ENCODE assay signal across 1 cellular context in the genomic region with DNA sequence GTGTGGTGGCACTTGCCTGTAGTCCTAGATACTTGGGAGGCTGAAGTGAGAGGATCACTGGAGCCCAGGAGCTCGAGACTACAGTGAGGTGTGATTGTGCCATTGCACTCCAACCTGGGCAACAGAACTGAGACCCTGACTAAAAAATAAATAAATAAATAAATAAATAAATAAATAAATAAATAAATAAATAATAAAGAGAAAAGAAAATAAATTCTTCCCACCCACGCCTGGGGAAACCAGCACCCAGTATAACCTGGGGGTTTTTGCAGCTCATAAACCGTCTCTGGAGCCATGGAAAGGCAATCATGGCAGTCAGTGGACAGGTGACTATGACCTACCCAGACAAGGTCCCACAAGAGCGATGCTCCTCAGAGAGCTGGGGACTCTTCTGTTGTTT.
A peak's percentile ranks its signal among the peaks of the same experiment; 100 is the strongest.
TF ChIP-seq lines count a peak whose summit lies in the region.

No MANE protein-coding gene starts in this region.

TF ChIP-seq in HEK293, 187 proteins besides CTCF, POLR2A, EP300 and RAD21 (continued from another document and continues in another):
- TF ChIP-seq, protein P1, sequence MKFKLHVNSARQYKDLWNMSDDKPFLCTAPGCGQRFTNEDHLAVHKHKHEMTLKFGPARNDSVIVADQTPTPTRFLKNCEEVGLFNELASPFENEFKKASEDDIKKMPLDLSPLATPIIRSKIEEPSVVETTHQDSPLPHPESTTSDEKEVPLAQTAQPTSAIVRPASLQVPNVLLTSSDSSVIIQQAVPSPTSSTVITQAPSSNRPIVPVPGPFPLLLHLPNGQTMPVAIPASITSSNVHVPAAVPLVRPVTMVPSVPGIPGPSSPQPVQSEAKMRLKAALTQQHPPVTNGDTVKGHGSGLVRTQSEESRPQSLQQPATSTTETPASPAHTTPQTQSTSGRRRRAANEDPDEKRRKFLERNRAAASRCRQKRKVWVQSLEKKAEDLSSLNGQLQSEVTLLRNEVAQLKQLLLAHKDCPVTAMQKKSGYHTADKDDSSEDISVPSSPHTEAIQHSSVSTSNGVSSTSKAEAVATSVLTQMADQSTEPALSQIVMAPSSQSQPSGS (tag by site-specific recombination; IDR thresholded peaks at IDR 0.05; ENCODE audit: low read depth) = no peak
- TF ChIP-seq, protein P2, sequence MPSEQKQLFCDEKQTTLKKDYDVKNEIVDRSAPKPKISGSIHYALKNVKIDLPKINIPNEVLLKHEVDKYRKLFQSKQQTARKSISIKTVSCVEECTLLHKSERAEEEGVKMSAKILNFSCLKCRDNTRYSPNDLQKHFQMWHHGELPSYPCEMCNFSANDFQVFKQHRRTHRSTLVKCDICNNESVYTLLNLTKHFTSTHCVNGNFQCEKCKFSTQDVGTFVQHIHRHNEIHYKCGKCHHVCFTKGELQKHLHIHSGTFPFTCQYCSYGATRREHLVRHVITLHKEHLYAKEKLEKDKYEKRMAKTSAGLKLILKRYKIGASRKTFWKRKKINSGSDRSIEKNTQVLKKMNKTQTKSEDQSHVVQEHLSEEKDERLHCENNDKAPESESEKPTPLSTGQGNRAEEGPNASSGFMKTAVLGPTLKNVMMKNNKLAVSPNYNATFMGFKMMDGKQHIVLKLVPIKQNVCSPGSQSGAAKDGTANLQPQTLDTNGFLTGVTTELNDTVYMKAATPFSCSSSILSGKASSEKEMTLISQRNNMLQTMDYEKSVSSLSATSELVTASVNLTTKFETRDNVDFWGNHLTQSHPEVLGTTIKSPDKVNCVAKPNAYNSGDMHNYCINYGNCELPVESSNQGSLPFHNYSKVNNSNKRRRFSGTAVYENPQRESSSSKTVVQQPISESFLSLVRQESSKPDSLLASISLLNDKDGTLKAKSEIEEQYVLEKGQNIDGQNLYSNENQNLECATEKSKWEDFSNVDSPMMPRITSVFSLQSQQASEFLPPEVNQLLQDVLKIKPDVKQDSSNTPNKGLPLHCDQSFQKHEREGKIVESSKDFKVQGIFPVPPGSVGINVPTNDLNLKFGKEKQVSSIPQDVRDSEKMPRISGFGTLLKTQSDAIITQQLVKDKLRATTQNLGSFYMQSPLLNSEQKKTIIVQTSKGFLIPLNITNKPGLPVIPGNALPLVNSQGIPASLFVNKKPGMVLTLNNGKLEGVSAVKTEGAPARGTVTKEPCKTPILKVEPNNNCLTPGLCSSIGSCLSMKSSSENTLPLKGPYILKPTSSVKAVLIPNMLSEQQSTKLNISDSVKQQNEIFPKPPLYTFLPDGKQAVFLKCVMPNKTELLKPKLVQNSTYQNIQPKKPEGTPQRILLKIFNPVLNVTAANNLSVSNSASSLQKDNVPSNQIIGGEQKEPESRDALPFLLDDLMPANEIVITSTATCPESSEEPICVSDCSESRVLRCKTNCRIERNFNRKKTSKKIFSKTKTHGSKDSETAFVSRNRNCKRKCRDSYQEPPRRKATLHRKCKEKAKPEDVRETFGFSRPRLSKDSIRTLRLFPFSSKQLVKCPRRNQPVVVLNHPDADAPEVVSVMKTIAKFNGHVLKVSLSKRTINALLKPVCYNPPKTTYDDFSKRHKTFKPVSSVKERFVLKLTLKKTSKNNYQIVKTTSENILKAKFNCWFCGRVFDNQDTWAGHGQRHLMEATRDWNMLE (tag by site-specific recombination; conservative IDR thresholded peaks at IDR 0.05; ENCODE audit: low read depth) = peak; percentile 82
- peak; percentile 58 for TF ChIP-seq ZNF555 (tag by site-specific recombination; conservative IDR thresholded peaks at IDR 0.05)
- TF ChIP-seq ZNF248 (tag by site-specific recombination; IDR thresholded peaks at IDR 0.05) = no peak
- TF ChIP-seq ZNF670 (tag by site-specific recombination; IDR thresholded peaks at IDR 0.05; ENCODE audit: low read depth) = no peak
- TF ChIP-seq, protein P3, sequence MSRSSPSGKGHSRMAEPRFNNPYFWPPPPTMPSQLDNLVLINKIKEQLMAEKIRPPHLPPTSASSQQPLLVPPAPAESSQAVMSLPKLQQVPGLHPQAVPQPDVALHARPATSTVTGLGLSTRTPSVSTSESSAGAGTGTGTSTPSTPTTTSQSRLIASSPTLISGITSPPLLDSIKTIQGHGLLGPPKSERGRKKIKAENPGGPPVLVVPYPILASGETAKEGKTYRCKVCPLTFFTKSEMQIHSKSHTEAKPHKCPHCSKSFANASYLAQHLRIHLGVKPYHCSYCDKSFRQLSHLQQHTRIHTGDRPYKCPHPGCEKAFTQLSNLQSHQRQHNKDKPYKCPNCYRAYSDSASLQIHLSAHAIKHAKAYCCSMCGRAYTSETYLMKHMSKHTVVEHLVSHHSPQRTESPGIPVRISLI (tag by site-specific recombination; IDR thresholded peaks at IDR 0.05) = no peak
- TF ChIP-seq ZNF341 (tag by site-specific recombination; IDR thresholded peaks at IDR 0.05; ENCODE audit: low read depth) = 0 out of 2 replicates have a peak, but pooled peaks have one; percentile 12
- no peak for TF ChIP-seq GLIS1 (tag by site-specific recombination; IDR thresholded peaks at IDR 0.05)
- TF ChIP-seq ZXDB (tag by site-specific recombination; IDR thresholded peaks at IDR 0.05) = peak; percentile 39; the same call in 1 of the 2 replicates
- TF ChIP-seq ZFHX2 (tag by site-specific recombination; conservative IDR thresholded peaks at IDR 0.05) = no peak
- TF ChIP-seq ZNF140 (tag by site-specific recombination; IDR thresholded peaks at IDR 0.05) = peak; percentile 53; the same call in 1 of the 2 replicates
- no peak for TF ChIP-seq ZNF239 (tag by site-specific recombination; IDR thresholded peaks at IDR 0.05)
- no peak for TF ChIP-seq ZNF571 (tag by site-specific recombination; IDR thresholded peaks at IDR 0.05)
- TF ChIP-seq, protein P4, sequence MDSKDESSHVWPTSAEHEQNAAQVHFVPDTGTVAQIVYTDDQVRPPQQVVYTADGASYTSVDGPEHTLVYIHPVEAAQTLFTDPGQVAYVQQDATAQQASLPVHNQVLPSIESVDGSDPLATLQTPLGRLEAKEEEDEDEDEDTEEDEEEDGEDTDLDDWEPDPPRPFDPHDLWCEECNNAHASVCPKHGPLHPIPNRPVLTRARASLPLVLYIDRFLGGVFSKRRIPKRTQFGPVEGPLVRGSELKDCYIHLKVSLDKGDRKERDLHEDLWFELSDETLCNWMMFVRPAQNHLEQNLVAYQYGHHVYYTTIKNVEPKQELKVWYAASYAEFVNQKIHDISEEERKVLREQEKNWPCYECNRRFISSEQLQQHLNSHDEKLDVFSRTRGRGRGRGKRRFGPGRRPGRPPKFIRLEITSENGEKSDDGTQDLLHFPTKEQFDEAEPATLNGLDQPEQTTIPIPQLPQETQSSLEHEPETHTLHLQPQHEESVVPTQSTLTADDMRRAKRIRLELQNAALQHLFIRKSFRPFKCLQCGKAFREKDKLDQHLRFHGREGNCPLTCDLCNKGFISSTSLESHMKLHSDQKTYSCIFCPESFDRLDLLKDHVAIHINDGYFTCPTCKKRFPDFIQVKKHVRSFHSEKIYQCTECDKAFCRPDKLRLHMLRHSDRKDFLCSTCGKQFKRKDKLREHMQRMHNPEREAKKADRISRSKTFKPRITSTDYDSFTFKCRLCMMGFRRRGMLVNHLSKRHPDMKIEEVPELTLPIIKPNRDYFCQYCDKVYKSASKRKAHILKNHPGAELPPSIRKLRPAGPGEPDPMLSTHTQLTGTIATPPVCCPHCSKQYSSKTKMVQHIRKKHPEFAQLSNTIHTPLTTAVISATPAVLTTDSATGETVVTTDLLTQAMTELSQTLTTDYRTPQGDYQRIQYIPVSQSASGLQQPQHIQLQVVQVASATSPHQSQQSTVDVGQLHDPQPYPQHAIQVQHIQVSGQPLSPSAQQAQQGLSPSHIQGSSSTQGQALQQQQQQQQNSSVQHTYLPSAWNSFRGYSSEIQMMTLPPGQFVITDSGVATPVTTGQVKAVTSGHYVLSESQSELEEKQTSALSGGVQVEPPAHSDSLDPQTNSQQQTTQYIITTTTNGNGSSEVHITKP (tag by site-specific recombination; IDR thresholded peaks at IDR 0.05) = no peak
- no peak for TF ChIP-seq KLF10 (tag by site-specific recombination; IDR thresholded peaks at IDR 0.05)
- 0 out of 2 replicates have a peak, but pooled peaks have one; percentile 19 for TF ChIP-seq ZNF266 (tag by site-specific recombination; IDR thresholded peaks at IDR 0.05; ENCODE audit: low read depth)
- TF ChIP-seq SP3 (tag by site-specific recombination; IDR thresholded peaks at IDR 0.05) = no peak; the same call in 1 of the 2 replicates
- TF ChIP-seq ZNF433 (tag by site-specific recombination; IDR thresholded peaks at IDR 0.05; ENCODE audit: low read depth) = 0 out of 2 replicates have a peak, but pooled peaks have one; percentile 10
- peak; percentile 40; the same call in 1 of the 2 replicates for TF ChIP-seq ZNF558 (tag by site-specific recombination; IDR thresholded peaks at IDR 0.05)
- 0 out of 2 replicates have a peak, but pooled peaks have one; percentile 27 for TF ChIP-seq ZNF664 (tag by site-specific recombination; IDR thresholded peaks at IDR 0.05)
- no peak for TF ChIP-seq ZNF549 (tag by site-specific recombination; IDR thresholded peaks at IDR 0.05)
- TF ChIP-seq, protein P5, sequence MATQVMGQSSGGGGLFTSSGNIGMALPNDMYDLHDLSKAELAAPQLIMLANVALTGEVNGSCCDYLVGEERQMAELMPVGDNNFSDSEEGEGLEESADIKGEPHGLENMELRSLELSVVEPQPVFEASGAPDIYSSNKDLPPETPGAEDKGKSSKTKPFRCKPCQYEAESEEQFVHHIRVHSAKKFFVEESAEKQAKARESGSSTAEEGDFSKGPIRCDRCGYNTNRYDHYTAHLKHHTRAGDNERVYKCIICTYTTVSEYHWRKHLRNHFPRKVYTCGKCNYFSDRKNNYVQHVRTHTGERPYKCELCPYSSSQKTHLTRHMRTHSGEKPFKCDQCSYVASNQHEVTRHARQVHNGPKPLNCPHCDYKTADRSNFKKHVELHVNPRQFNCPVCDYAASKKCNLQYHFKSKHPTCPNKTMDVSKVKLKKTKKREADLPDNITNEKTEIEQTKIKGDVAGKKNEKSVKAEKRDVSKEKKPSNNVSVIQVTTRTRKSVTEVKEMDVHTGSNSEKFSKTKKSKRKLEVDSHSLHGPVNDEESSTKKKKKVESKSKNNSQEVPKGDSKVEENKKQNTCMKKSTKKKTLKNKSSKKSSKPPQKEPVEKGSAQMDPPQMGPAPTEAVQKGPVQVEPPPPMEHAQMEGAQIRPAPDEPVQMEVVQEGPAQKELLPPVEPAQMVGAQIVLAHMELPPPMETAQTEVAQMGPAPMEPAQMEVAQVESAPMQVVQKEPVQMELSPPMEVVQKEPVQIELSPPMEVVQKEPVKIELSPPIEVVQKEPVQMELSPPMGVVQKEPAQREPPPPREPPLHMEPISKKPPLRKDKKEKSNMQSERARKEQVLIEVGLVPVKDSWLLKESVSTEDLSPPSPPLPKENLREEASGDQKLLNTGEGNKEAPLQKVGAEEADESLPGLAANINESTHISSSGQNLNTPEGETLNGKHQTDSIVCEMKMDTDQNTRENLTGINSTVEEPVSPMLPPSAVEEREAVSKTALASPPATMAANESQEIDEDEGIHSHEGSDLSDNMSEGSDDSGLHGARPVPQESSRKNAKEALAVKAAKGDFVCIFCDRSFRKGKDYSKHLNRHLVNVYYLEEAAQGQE (tag by site-specific recombination; IDR thresholded peaks at IDR 0.05) = peak; percentile 45; the same call in 1 of the 2 replicates
- TF ChIP-seq, protein P6, sequence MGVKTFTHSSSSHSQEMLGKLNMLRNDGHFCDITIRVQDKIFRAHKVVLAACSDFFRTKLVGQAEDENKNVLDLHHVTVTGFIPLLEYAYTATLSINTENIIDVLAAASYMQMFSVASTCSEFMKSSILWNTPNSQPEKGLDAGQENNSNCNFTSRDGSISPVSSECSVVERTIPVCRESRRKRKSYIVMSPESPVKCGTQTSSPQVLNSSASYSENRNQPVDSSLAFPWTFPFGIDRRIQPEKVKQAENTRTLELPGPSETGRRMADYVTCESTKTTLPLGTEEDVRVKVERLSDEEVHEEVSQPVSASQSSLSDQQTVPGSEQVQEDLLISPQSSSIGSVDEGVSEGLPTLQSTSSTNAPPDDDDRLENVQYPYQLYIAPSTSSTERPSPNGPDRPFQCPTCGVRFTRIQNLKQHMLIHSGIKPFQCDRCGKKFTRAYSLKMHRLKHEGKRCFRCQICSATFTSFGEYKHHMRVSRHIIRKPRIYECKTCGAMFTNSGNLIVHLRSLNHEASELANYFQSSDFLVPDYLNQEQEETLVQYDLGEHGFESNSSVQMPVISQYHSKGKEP (tag by site-specific recombination; IDR thresholded peaks at IDR 0.05) = no peak
- no peak for TF ChIP-seq HOXD13 (CRISPR knock-in tag; IDR thresholded peaks at IDR 0.05; ENCODE audit: borderline replicate concordance)
- TF ChIP-seq ZBTB21 (tag by site-specific recombination; IDR thresholded peaks at IDR 0.05) = peak; percentile 34; the same call in 1 of the 2 replicates
- no peak for TF ChIP-seq ZNF121 (tag by site-specific recombination; IDR thresholded peaks at IDR 0.05)
- TF ChIP-seq, protein P7, sequence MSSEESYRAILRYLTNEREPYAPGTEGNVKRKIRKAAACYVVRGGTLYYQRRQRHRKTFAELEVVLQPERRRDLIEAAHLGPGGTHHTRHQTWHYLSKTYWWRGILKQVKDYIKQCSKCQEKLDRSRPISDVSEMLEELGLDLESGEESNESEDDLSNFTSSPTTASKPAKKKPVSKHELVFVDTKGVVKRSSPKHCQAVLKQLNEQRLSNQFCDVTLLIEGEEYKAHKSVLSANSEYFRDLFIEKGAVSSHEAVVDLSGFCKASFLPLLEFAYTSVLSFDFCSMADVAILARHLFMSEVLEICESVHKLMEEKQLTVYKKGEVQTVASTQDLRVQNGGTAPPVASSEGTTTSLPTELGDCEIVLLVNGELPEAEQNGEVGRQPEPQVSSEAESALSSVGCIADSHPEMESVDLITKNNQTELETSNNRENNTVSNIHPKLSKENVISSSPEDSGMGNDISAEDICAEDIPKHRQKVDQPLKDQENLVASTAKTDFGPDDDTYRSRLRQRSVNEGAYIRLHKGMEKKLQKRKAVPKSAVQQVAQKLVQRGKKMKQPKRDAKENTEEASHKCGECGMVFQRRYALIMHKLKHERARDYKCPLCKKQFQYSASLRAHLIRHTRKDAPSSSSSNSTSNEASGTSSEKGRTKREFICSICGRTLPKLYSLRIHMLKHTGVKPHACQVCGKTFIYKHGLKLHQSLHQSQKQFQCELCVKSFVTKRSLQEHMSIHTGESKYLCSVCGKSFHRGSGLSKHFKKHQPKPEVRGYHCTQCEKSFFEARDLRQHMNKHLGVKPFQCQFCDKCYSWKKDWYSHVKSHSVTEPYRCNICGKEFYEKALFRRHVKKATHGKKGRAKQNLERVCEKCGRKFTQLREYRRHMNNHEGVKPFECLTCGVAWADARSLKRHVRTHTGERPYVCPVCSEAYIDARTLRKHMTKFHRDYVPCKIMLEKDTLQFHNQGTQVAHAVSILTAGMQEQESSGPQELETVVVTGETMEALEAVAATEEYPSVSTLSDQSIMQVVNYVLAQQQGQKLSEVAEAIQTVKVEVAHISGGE (tag by site-specific recombination; conservative IDR thresholded peaks at IDR 0.05; ENCODE audit: low read depth) = peak; percentile 63
- no peak for TF ChIP-seq ZNF175 (tag by site-specific recombination; IDR thresholded peaks at IDR 0.05)
- no peak for TF ChIP-seq ZNF530 (tag by site-specific recombination; IDR thresholded peaks at IDR 0.05; ENCODE audit: low read depth)
- peak; percentile 61 for TF ChIP-seq ZNF623 (tag by site-specific recombination; IDR thresholded peaks at IDR 0.05)
- no peak for TF ChIP-seq ZBTB20 (tag by site-specific recombination; IDR thresholded peaks at IDR 0.05)
